In genomic region chr4:39638358-39639239, GRCh38 we compare ENCODE assay signal across 1 cellular context.
TF ChIP-seq lines count a peak whose summit lies in the region.

Gene SMIM14 (minus strand): TSS chr4:39638865. CDS start chr4:39605145, 33,720 bp downstream.

TF ChIP-seq in HEK293, 187 proteins besides CTCF, POLR2A, EP300 and RAD21 (continued from another document):
- TF ChIP-seq ZNF645 (tag by site-specific recombination; IDR thresholded peaks at IDR 0.05) (no peak), ZBTB49 (tag by site-specific recombination; IDR thresholded peaks at IDR 0.05; ENCODE audit: low read depth) (no peak), ZNF248 (tag by site-specific recombination; IDR thresholded peaks at IDR 0.05) (no peak), SCRT2 (tag by site-specific recombination; IDR thresholded peaks at IDR 0.05) (peak; percentile 99), ZSCAN30 (tag by site-specific recombination; IDR thresholded peaks at IDR 0.05) (0 out of 2 replicates have a peak, but pooled peaks have one; percentile 57), KLF8 (tag by site-specific recombination; IDR thresholded peaks at IDR 0.05) (peak; percentile 75), MYNN (tag by site-specific recombination; IDR thresholded peaks at IDR 0.05; ENCODE audit: borderline replicate concordance) (no peak), GLI2 (tag by site-specific recombination; IDR thresholded peaks at IDR 0.05; ENCODE audit: borderline replicate concordance, low read depth) (no peak), BCL11A (tag by site-specific recombination; IDR thresholded peaks at IDR 0.05; ENCODE audit: low read depth) (no peak), ZNF488 (tag by site-specific recombination; IDR thresholded peaks at IDR 0.05) (no peak), PATZ1 (tag by site-specific recombination; IDR thresholded peaks at IDR 0.05) (peak; percentile 96), ZXDB (tag by site-specific recombination; IDR thresholded peaks at IDR 0.05) (peak; percentile 42; the same call in 1 of the 2 replicates), KLF17 (tag by site-specific recombination; IDR thresholded peaks at IDR 0.05) (0 out of 2 replicates have a peak, but pooled peaks have one; percentile 26), ZBTB20 (tag by site-specific recombination; IDR thresholded peaks at IDR 0.05) (peak; percentile 53; the same call in 1 of the 2 replicates), ZNF341 (tag by site-specific recombination; IDR thresholded peaks at IDR 0.05; ENCODE audit: low read depth) (peak; percentile 100), ZIC2 (tag by site-specific recombination; IDR thresholded peaks at IDR 0.05) (peak; percentile 81), ZBTB21 (tag by site-specific recombination; IDR thresholded peaks at IDR 0.05) (peak; percentile 74), PRDM2 (tag by site-specific recombination; IDR thresholded peaks at IDR 0.05; ENCODE audit: borderline replicate concordance) (no peak), ELK4 (IDR thresholded peaks at IDR 0.05; ENCODE audit: borderline replicate concordance, low read depth, low read length) (peak; percentile 80; the same call in 1 of the 2 replicates), EGR2 (tag by site-specific recombination; IDR thresholded peaks at IDR 0.05; ENCODE audit: low read depth) (peak; percentile 93), SP7 (tag by site-specific recombination; IDR thresholded peaks at IDR 0.05) (peak; percentile 54; the same call in 1 of the 2 replicates), ZNF10 (tag by site-specific recombination; IDR thresholded peaks at IDR 0.05) (0 out of 2 replicates have a peak, but pooled peaks have one; percentile 9), KLF9 (tag by site-specific recombination; IDR thresholded peaks at IDR 0.05; ENCODE audit: low read depth) (peak; percentile 97), MZF1 (tag by site-specific recombination; IDR thresholded peaks at IDR 0.05; ENCODE audit: borderline replicate concordance) (peak; percentile 0; the same call in 1 of the 2 replicates), IKZF3 (tag by site-specific recombination; IDR thresholded peaks at IDR 0.05) (peak; percentile 98), SALL2 (tag by site-specific recombination; IDR thresholded peaks at IDR 0.05; ENCODE audit: borderline replicate concordance) (no peak), ZNF560 (tag by site-specific recombination; IDR thresholded peaks at IDR 0.05; ENCODE audit: borderline replicate concordance) (no peak), ZNF223 (tag by site-specific recombination; IDR thresholded peaks at IDR 0.05) (no peak)
